8 cellular contexts compared by ENCODE assay signal in the genomic region with DNA sequence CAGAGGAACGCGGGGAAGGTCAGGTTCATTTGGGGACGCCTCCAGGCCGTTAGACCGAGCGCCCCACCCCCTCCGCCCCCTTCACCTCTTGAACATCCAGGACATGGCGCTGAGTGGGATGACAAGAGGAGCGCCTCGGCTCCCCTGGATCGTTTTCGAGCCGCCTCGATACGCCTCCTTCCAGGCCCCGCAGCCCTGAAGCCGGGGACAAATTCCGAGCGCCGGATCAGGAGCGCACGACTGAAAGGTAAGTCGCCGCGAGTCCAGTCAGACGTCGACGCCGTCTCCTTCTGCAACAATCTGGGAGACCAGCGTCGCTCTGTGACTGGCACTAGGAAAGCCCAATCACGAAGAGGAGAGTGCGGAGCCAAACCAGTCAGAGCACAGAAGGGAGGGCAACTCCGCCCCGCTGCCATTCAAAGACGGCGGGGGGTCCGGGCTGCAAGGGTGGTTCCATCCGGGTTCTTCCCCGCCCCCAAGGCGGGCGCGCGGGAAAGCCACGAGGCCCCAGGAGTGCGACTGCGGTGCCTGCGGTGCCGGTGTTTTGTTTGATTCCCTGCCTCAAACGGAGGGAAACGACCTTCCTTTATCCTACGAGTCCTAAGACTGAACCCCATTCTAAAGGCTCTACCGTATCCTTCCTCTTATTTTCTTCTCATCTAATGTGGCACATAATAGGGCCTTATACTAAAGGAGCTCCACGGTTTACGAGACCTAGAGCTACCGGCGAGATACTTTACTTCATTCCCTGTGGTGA. TPM values are rescaled to one million over a fixed set of nuclear protein-coding genes. Genes with fewer than 3 reads are reported as not detected.
DNase-seq lines count a peak whose midpoint lies in the region; ATAC-seq and TF ChIP-seq lines count a peak whose summit lies in the region.

A gene with protein sequence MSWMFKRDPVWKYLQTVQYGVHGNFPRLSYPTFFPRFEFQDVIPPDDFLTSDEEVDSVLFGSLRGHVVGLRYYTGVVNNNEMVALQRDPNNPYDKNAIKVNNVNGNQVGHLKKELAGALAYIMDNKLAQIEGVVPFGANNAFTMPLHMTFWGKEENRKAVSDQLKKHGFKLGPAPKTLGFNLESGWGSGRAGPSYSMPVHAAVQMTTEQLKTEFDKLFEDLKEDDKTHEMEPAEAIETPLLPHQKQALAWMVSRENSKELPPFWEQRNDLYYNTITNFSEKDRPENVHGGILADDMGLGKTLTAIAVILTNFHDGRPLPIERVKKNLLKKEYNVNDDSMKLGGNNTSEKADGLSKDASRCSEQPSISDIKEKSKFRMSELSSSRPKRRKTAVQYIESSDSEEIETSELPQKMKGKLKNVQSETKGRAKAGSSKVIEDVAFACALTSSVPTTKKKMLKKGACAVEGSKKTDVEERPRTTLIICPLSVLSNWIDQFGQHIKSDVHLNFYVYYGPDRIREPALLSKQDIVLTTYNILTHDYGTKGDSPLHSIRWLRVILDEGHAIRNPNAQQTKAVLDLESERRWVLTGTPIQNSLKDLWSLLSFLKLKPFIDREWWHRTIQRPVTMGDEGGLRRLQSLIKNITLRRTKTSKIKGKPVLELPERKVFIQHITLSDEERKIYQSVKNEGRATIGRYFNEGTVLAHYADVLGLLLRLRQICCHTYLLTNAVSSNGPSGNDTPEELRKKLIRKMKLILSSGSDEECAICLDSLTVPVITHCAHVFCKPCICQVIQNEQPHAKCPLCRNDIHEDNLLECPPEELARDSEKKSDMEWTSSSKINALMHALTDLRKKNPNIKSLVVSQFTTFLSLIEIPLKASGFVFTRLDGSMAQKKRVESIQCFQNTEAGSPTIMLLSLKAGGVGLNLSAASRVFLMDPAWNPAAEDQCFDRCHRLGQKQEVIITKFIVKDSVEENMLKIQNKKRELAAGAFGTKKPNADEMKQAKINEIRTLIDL (minus strand): TSS at position 302 of the 757 bp plus-strand sequence. CDS start 197 bp downstream, at position 105.

- no peaks in the 10 kb centered on the region for H3K36me3 ChIP-seq in testis (ENCODE audit: low read depth, missing control alignments)

- TF ChIP-seq CTCF in HFF-Myc (IDR thresholded peaks at IDR 0.05; ENCODE audit: low read depth, low read length, missing control alignments) (no peak), NB4 (IDR thresholded peaks at IDR 0.05; ENCODE audit: low read depth, low read length) (no peak), omental fat pad (IDR thresholded peaks at IDR 0.05) (no peak), testis (IDR thresholded peaks at IDR 0.05) (no peak)

- DNase-seq in GM03348 (ENCODE audit: low spot score) (peak; percentile 99), HFF-Myc (ENCODE audit: extremely low read depth, low read depth) (peak; percentile 95), NB4 (ENCODE audit: low read depth) (peak; percentile 98), glomerular visceral epithelial cell (ENCODE audit: extremely low spot score) (peak; percentile 97), omental fat pad (ENCODE audit: low spot score) (peak; percentile 90), testis (peak; percentile 98)
- DNase-seq in activated naive CD4-positive, alpha-beta T cell treated with anti-CD3 and anti-CD28 coated beads, Interleukin-2, amount 50 U/mL, for 72 hours (ENCODE audit: low spot score in 2 of 2) = peak; percentile 87 to 90

- H3K27me3 ChIP-seq in testis = no peaks in the 10 kb centered on the region

- WGBS in testis, 2 donors = 6 to 9% methylated on average over 32 to 57 of the region's 57 CpGs

- H3K36me3 Mint-ChIP-seq in activated naive CD4-positive, alpha-beta T cell treated with anti-CD3 and anti-CD28 coated beads, Interleukin-2, amount 50 U/mL, for 72 hours = peaks cover 18 to 20% of the 10 kb centered on the region in 2 donors

- no peaks in the 10 kb centered on the region for H3K9me3 ChIP-seq in testis

- H3K4me1 ChIP-seq in testis = peaks cover 15% of the 10 kb centered on the region

- TF ChIP-seq POLR2A in NB4 (IDR thresholded peaks at IDR 0.05; ENCODE audit: extremely low read depth, insufficient read length) = peak; percentile 80
- TF ChIP-seq POLR2A in testis (IDR thresholded peaks at IDR 0.05) = no peak

- H3K27ac ChIP-seq in testis = peak within 1 kb of the TSS; percentile 71 to 84

- peaks cover 0 to 4% of the 10 kb centered on the region in 2 donors for H3K9me3 Mint-ChIP-seq in activated naive CD4-positive, alpha-beta T cell treated with anti-CD3 and anti-CD28 coated beads, Interleukin-2, amount 50 U/mL, for 72 hours

- H3K4me3 ChIP-seq in HFF-Myc (replicated peaks; ENCODE audit: low read depth, low read length) (peak within 1 kb of the TSS; percentile 89), NB4 (ENCODE audit: low read depth, low read length) (peak within 1 kb of the TSS; percentile 85), testis (peak within 1 kb of the TSS; percentile 84 to 90)

- intact Hi-C loops in testis (cut with DNase I; ENCODE audit: low total_unique reads) = no loop called here

- ATAC-seq in SK-N-SH treated with all-trans-retinoic acid at 6 μM for 48 hours = peak; percentile 100
- ATAC-seq in activated naive CD4-positive, alpha-beta T cell treated with anti-CD3 and anti-CD28 coated beads, Interleukin-2, amount 50 U/mL, for 72 hours = peak; percentile 99
- peak; percentile 99 for ATAC-seq in omental fat pad (ENCODE audit: low FRiP score)

- peak within 1 kb of the TSS; percentile 22 to 84 for H3K27ac Mint-ChIP-seq in activated naive CD4-positive, alpha-beta T cell treated with anti-CD3 and anti-CD28 coated beads, Interleukin-2, amount 50 U/mL, for 72 hours

TF ChIP-seq in SK-N-SH treated with all-trans-retinoic acid at 6 μM for 48 hours, 23 proteins besides CTCF, POLR2A, EP300 and RAD21:
- no peak for TF ChIP-seq ESRRG (CRISPR knock-in tag; IDR thresholded peaks at IDR 0.05)
- TF ChIP-seq, protein P1, sequence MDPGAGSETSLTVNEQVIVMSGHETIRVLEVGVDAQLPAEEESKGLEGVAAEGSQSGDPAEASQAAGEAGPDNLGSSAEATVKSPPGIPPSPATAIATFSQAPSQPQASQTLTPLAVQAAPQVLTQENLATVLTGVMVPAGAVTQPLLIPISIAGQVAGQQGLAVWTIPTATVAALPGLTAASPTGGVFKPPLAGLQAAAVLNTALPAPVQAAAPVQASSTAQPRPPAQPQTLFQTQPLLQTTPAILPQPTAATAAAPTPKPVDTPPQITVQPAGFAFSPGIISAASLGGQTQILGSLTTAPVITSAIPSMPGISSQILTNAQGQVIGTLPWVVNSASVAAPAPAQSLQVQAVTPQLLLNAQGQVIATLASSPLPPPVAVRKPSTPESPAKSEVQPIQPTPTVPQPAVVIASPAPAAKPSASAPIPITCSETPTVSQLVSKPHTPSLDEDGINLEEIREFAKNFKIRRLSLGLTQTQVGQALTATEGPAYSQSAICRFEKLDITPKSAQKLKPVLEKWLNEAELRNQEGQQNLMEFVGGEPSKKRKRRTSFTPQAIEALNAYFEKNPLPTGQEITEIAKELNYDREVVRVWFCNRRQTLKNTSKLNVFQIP (CRISPR knock-in tag; IDR thresholded peaks at IDR 0.05; ENCODE audit: borderline replicate concordance, low read depth) = no peak
- TF ChIP-seq ZC3H10 (CRISPR knock-in tag; IDR thresholded peaks at IDR 0.05) = no peak
- TF ChIP-seq, protein P2, sequence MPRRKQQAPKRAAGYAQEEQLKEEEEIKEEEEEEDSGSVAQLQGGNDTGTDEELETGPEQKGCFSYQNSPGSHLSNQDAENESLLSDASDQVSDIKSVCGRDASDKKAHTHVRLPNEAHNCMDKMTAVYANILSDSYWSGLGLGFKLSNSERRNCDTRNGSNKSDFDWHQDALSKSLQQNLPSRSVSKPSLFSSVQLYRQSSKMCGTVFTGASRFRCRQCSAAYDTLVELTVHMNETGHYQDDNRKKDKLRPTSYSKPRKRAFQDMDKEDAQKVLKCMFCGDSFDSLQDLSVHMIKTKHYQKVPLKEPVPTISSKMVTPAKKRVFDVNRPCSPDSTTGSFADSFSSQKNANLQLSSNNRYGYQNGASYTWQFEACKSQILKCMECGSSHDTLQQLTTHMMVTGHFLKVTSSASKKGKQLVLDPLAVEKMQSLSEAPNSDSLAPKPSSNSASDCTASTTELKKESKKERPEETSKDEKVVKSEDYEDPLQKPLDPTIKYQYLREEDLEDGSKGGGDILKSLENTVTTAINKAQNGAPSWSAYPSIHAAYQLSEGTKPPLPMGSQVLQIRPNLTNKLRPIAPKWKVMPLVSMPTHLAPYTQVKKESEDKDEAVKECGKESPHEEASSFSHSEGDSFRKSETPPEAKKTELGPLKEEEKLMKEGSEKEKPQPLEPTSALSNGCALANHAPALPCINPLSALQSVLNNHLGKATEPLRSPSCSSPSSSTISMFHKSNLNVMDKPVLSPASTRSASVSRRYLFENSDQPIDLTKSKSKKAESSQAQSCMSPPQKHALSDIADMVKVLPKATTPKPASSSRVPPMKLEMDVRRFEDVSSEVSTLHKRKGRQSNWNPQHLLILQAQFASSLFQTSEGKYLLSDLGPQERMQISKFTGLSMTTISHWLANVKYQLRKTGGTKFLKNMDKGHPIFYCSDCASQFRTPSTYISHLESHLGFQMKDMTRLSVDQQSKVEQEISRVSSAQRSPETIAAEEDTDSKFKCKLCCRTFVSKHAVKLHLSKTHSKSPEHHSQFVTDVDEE (CRISPR knock-in tag; IDR thresholded peaks at IDR 0.05) = peak; percentile 64; the same call in 1 of the 2 replicates
- no peak for TF ChIP-seq GLIS3 (CRISPR knock-in tag; IDR thresholded peaks at IDR 0.05)
- TF ChIP-seq CSDC2 (CRISPR knock-in tag; IDR thresholded peaks at IDR 0.05) = no peak
- TF ChIP-seq OSR1 (CRISPR knock-in tag; IDR thresholded peaks at IDR 0.05) = no peak
- TF ChIP-seq, protein P3, sequence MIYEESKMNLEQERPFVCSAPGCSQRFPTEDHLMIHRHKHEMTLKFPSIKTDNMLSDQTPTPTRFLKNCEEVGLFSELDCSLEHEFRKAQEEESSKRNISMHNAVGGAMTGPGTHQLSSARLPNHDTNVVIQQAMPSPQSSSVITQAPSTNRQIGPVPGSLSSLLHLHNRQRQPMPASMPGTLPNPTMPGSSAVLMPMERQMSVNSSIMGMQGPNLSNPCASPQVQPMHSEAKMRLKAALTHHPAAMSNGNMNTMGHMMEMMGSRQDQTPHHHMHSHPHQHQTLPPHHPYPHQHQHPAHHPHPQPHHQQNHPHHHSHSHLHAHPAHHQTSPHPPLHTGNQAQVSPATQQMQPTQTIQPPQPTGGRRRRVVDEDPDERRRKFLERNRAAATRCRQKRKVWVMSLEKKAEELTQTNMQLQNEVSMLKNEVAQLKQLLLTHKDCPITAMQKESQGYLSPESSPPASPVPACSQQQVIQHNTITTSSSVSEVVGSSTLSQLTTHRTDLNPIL (CRISPR knock-in tag; IDR thresholded peaks at IDR 0.05; ENCODE audit: low read depth) = no peak
- no peak for TF ChIP-seq TOX (CRISPR knock-in tag; IDR thresholded peaks at IDR 0.05; ENCODE audit: borderline replicate concordance)

RNA-seq across cellular contexts. Expression of the gene that starts here (rescaled TPM):
- 10 to 100 TPM; 24.9 to 35.8 TPM for total RNA-seq in activated naive CD4-positive, alpha-beta T cell treated with anti-CD3 and anti-CD28 coated beads, Interleukin-2, amount 50 U/mL, for 72 hours
- total RNA-seq in omental fat pad = 10 to 100 TPM; 10.2 to 20.5 (median 18.3) TPM
- 100 to 1,000 TPM; 170 to 200 TPM for total RNA-seq in testis
- 57.3 TPM for polyA plus RNA-seq in testis (ENCODE audit: insufficient read depth, low read depth, low replicate concordance)

Comparison
In these comparisons a context has a peak if more than half of its experiments do, and no peak if none do; other contexts are left out.
1. Peak in every context shown above with its lines: DNase-seq, ATAC-seq, H3K4me3 ChIP-seq and H3K27ac ChIP-seq.
2. RNA of the gene that starts here (total RNA-seq): 170 to 200 TPM in testis; 24.9 to 35.8 TPM in activated naive CD4-positive, alpha-beta T cell treated with anti-CD3 and anti-CD28 coated beads, Interleukin-2, amount 50 U/mL, for 72 hours and 10.2 to 20.5 TPM in omental fat pad; every median in the first group is over 4 times any median in the second.